9 cellular contexts compared by ENCODE assay signal in the genomic region with DNA sequence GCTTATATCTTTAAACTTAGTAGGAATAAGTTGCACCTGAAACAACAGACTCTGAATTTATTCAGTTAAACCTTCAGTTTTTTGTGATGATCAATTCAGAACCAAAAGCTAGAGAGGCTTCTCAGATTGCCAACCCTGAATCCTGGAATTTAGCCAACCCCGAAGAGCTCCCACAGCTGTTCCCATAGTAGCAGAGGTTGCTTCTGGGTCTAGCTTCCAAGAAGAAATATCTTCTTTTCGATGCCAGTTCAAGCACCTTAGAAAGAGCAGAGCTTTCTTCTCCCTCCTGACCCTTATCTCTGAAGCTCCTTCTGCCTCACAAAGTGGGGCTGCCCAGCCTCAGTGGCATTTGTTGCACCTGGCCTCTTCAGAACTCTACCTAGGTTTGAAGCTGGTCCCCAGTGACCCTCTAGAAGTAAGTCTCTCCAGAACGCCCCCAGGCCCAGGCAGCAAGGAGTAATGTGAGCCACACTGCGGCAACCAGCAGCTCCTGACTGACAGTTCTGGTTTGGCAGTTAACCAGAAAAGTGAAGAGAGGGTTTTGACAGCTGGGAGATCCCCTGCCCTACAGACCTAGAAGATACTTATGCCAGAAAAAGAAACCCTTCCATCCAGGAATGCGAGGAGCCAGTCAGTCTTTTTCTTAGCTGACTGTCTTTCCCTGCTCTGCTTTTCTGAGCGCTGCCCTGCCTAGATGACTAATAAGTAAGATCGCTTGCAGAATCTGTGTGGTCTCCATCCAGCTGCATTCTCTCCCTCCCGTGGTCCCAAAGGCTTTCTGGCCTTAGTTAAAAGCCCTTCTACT.
DNase-seq lines count a peak whose midpoint lies in the region; ATAC-seq lines count a peak whose summit lies in the region.
"Had no signal": no experiment of that assay in that cellular context is flagged by ENCODE, and none has a peak within 500 bp of the region (broad histone marks: within the 10 kb centered on the region; RNA-seq: fewer than 3 reads in every experiment).

No MANE protein-coding gene starts in this region.

- no peak overlapping the region for H3K9ac ChIP-seq in stomach smooth muscle (ENCODE audit: low read length in 2 of 2)

- no peaks in the 10 kb centered on the region for H3K27me3 ChIP-seq in stomach smooth muscle (ENCODE audit: control insufficient read depth in 1 of 2, insufficient read depth in 2 of 2, low read length in 2 of 2)

- H3K27ac ChIP-seq in stomach smooth muscle (ENCODE audit: low read length), result no peak overlapping the region

- no peak for ATAC-seq in GM21367 (IDR thresholded peaks at IDR 0.05; ENCODE audit: unreplicated experiment)

- no peaks in the 10 kb centered on the region for H3K9me3 ChIP-seq in stomach smooth muscle (ENCODE audit: control insufficient read depth in 2 of 2, low read length in 2 of 2)

- peak; percentile 13 for DNase-seq in NCI-H2196 (lab: John Stamatoyannopoulos, UW; ENCODE audit: unreplicated experiment)
- no peak for DNase-seq in NCI-H2196 treated with DMSO at 0.1 percent for 48 hours (lab: John Stamatoyannopoulos, UW; ENCODE audit: unreplicated experiment)
- DNase-seq in NCI-H69 (lab: John Stamatoyannopoulos, UW), result peak; percentile 6
- DNase-seq in fibroblast of gingiva (ENCODE audit: low read depth), result peak; percentile 62
- no peak for DNase-seq in activated naive CD4-positive, alpha-beta T cell treated with Interleukin-2 at 50 U/mL for 16 hours
- DNase-seq in NCI-H187 (lab: John Stamatoyannopoulos, UW), result no peak
- DNase-seq: activated B cell treated with CpG ODN at 0.5 μM for 24 hours had no signal

- H3K4me1 ChIP-seq in stomach smooth muscle (ENCODE audit: control insufficient read depth, insufficient read depth, low read length), result peaks cover 11% of the 10 kb centered on the region

- no peaks in the 10 kb centered on the region for H3K36me3 ChIP-seq in stomach smooth muscle (ENCODE audit: control insufficient read depth in 2 of 2, insufficient read depth in 2 of 2, low read length in 2 of 2)

- H3K4me3 ChIP-seq in stomach smooth muscle (ENCODE audit: low read length in 2 of 2), result peak overlapping the region; percentile 52

Comparison
In these comparisons a context has a peak if more than half of its experiments do, and no peak if none do; other contexts are left out.
1. DNase-seq: peak in NCI-H2196 (single experiment), NCI-H69 (single experiment) and fibroblast of gingiva (single experiment); none in NCI-H2196 treated with DMSO at 0.1 percent for 48 hours (single experiment), activated naive CD4-positive, alpha-beta T cell treated with Interleukin-2 at 50 U/mL for 16 hours (single experiment) and NCI-H187 (0 of 2).